Comparison of ENCODE assay signal across 25 cellular contexts in the genomic region with DNA sequence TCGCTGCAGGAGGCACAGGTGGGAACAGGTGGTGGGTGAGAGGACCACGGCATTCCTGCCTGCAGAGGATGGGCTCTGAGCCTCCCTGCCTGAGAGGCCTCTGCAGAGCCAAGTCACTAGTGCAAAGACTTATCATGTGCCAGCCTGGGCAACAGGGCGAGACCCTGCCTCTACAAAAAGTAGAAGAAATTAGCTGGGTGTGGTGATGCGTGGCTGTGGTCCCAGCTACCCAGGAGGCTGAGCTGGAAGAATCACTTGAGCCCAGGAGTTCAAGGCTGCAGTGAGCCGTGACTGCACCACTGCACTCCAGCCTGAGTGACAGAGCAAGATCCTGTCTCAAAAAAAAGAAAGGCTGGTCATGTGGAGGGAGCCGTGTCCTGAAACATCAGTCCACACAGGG.
"Had no signal": no experiment of that assay in that cellular context is flagged by ENCODE, and none has a peak within 500 bp of the region (broad histone marks: within the 10 kb centered on the region; RNA-seq: fewer than 3 reads in every experiment).

No MANE protein-coding gene starts in this region.

- H3K4me1 Mint-ChIP-seq: activated naive CD4-positive, alpha-beta T cell treated with anti-CD3 and anti-CD28 coated beads, Interleukin-2, amount 50 U/mL, for 24 hours had no signal

- H3K27me3 Mint-ChIP-seq: activated naive CD4-positive, alpha-beta T cell treated with anti-CD3 and anti-CD28 coated beads, Interleukin-2, amount 50 U/mL, for 24 hours; natural killer cell treated with Interleukin-12 subunit alpha and Interleukin-12 subunit beta and Interleukin-15 and Interleukin-18, amount 100 ng/mL, for 72 hours; progenitor cell of endocrine pancreas had no signal

- H3K4me2 ChIP-seq: hepatocyte had no signal

- ATAC-seq: activated T-cell treated with anti-CD3 and anti-CD28 coated beads, Interleukin-2, amount 50 U/mL, for 4 hours; left lobe of liver; natural killer cell treated with Interleukin-12 subunit alpha and Interleukin-12 subunit beta and Interleukin-15 and Interleukin-18, amount 100 ng/mL, for 72 hours; stimulated activated naive CD8-positive, alpha-beta T cell treated with anti-CD3 and anti-CD28 coated beads, Interleukin-15, Interleukin-2, amounts not matched to agents 100 U/mL and 50 U/mL, for 24 hours had no signal

- H2AFZ ChIP-seq: hepatocyte had no signal

- H3K27ac ChIP-seq: adrenal gland, hepatocyte, right atrium auricular region, tibial nerve, vagina had no signal

- H3K4me3 ChIP-seq: adrenal gland, hepatocyte, lung, right atrium auricular region, tibial nerve, vagina had no signal

- H3K9me3 ChIP-seq: adrenal gland, right atrium auricular region, tibial nerve, vagina had no signal

- H3K79me2 ChIP-seq: hepatocyte had no signal

- H3K27ac Mint-ChIP-seq: activated naive CD4-positive, alpha-beta T cell treated with anti-CD3 and anti-CD28 coated beads, Interleukin-2, amount 50 U/mL, for 24 hours; mesothelial cell of epicardium; natural killer cell treated with Interleukin-12 subunit alpha and Interleukin-12 subunit beta and Interleukin-15 and Interleukin-18, amount 100 ng/mL, for 72 hours; progenitor cell of endocrine pancreas had no signal

- H3K4me1 ChIP-seq: adrenal gland, right atrium auricular region, vagina had no signal

- FAIRE-seq: endothelial cell of umbilical vein, islet of Langerhans had no signal

- H3K4me3 Mint-ChIP-seq: activated naive CD4-positive, alpha-beta T cell treated with anti-CD3 and anti-CD28 coated beads, Interleukin-2, amount 50 U/mL, for 24 hours; activated T-cell treated with anti-CD3 and anti-CD28 coated beads, Interleukin-2, amount 50 U/mL, for 4 hours; mesothelial cell of epicardium; natural killer cell treated with Interleukin-12 subunit alpha and Interleukin-12 subunit beta and Interleukin-15 and Interleukin-18, amount 100 ng/mL, for 72 hours had no signal

- H3K27me3 ChIP-seq: adrenal gland, hepatocyte, right atrium auricular region, tibial nerve, vagina had no signal

- DNase-seq: activated CD4-positive, alpha-beta T cell treated with anti-CD3 and anti-CD28 coated beads, Interleukin-2, amount 50 U/mL, for 1 hour; activated CD8-positive, alpha-beta memory T cell treated with anti-CD3 and anti-CD28 coated beads, Interleukin-2, amount 50 U/mL, for 4 hours; activated T-cell treated with anti-CD3 and anti-CD28 coated beads, Interleukin-2, amount 50 U/mL, for 4 hours; adrenal gland; dermis blood vessel endothelial cell; effector memory CD4-positive, alpha-beta T cell; stimulated activated CD4-positive, alpha-beta T cell treated with anti-CD3 and anti-CD28 coated beads, Interleukin-12 subunit alpha, Interleukin-12 subunit beta, amount 100 ng/mL, for 4 hours; stimulated activated CD4-positive, alpha-beta T cell treated with anti-CD3 and anti-CD28 coated beads, Interleukin-1b, Interleukin-23, amount 100 ng/mL, for 48 hours; stimulated activated CD8-positive, alpha-beta memory T cell treated with anti-CD3 and anti-CD28 coated beads, Interleukin-4, amount 100 ng/mL, for 48 hours; stimulated activated naive CD8-positive, alpha-beta T cell treated with anti-CD3 and anti-CD28 coated beads, Interleukin-15, Interleukin-2, amounts not matched to agents 100 U/mL and 50 U/mL, for 24 hours; substantia nigra; T-helper 1 cell; T-helper 9 cell had no signal

- H3K9me3 Mint-ChIP-seq: activated naive CD4-positive, alpha-beta T cell treated with anti-CD3 and anti-CD28 coated beads, Interleukin-2, amount 50 U/mL, for 24 hours; activated T-cell treated with anti-CD3 and anti-CD28 coated beads, Interleukin-2, amount 50 U/mL, for 4 hours; mesothelial cell of epicardium; natural killer cell treated with Interleukin-12 subunit alpha and Interleukin-12 subunit beta and Interleukin-15 and Interleukin-18, amount 100 ng/mL, for 72 hours had no signal
